ENCODE assay signal across 13 cellular contexts in genomic region chr16:25143898-25144297, GRCh38. TPM values are rescaled to one million over a fixed set of nuclear protein-coding genes. Genes with fewer than 3 reads are reported as not detected.
A peak's percentile ranks its signal among the peaks of the same experiment; 100 is the strongest.
DNase-seq lines count a peak whose midpoint lies in the region; ATAC-seq and TF ChIP-seq lines count a peak whose summit lies in the region.
"Had no signal": no experiment of that assay in that cellular context is flagged by ENCODE, and none has a peak within 500 bp of the region (broad histone marks: within the 10 kb centered on the region; RNA-seq: fewer than 3 reads in every experiment).

No MANE protein-coding gene starts in this region.

- H3K27ac ChIP-seq in heart right ventricle = no peak overlapping the region
- no peak overlapping the region for H3K27ac ChIP-seq in RWPE2 (ENCODE audit: poor library complexity, severe bottlenecking)
- H3K27ac ChIP-seq: vagina had no signal

- ATAC-seq in heart right ventricle = no peak
- no peak for ATAC-seq in Right ventricle myocardium superior (ENCODE audit: poor library complexity)
- no peak for ATAC-seq in RWPE2 (ENCODE audit: low read depth)
- ATAC-seq in HG03175 (IDR thresholded peaks at IDR 0.05; ENCODE audit: unreplicated experiment) = no peak
- ATAC-seq: Right ventricle myocardium inferior had no signal

- peaks cover 0 to 3% (median 0%) of the 10 kb centered on the region in 9 donors for H3K4me1 ChIP-seq in heart right ventricle
- no peaks in the 10 kb centered on the region for H3K4me1 ChIP-seq in RWPE2 (ENCODE audit: insufficient read depth, poor library complexity, severe bottlenecking)

- H3K36me3 ChIP-seq in heart right ventricle (peaks cover 0 to 95% (median 37%) of the 10 kb centered on the region in 9 donors), RWPE2 (ENCODE audit: low read depth) (peaks cover 12% of the 10 kb centered on the region)

- H3K9me3 ChIP-seq in heart right ventricle (no peaks in the 10 kb centered on the region), RWPE2 (ENCODE audit: severe bottlenecking) (no peaks in the 10 kb centered on the region)
- H3K9me3 ChIP-seq: vagina had no signal

- intact Hi-C loops in heart right ventricle (cut with DNase I) = no loop called here
- intact Hi-C loops in Right ventricle myocardium superior (cut with DNase I) = no loop called here

- 13 to 31% methylated on average over 2 of the region's 2 CpGs for WGBS in heart right ventricle, 2 donors

- H3K27me3 ChIP-seq in heart right ventricle (no peaks in the 10 kb centered on the region), RWPE2 (ENCODE audit: insufficient read depth, poor library complexity, severe bottlenecking) (no peaks in the 10 kb centered on the region)
- H3K27me3 ChIP-seq: vagina had no signal

- no peak for DNase-seq in heart right ventricle
- DNase-seq in Right ventricle myocardium superior = no peak
- no peak for DNase-seq in RWPE2 (ENCODE audit: low spot score)
- peak; percentile 16 for DNase-seq in hepatic stellate cell (ENCODE audit: low spot score)
- DNase-seq in activated CD4-positive, alpha-beta T cell treated with anti-CD3 and anti-CD28 coated beads, Interleukin-2, amount 50 U/mL, for 4 hours = no peak
- DNase-seq in NCI-H1694 (lab: John Stamatoyannopoulos, UW) = no peak
- no peak for DNase-seq in retina
- DNase-seq: activated CD4-positive, alpha-beta T cell treated with anti-CD3 and anti-CD28 coated beads, Interleukin-2, amount 50 U/mL, for 48 hours; kidney glomerular epithelial cell; NCI-H187 treated with DMSO at 0.1 percent for 48 hours had no signal

- H3K4me3 ChIP-seq in heart right ventricle (no peak overlapping the region), RWPE2 (ENCODE audit: severe bottlenecking) (no peak overlapping the region)
- H3K4me3 ChIP-seq: vagina had no signal

- peak in 7 of 9 donors; percentile 17 to 45 (median 30) for TF ChIP-seq CTCF in heart right ventricle (IDR thresholded peaks at IDR 0.05)
- TF ChIP-seq CTCF in RWPE2 (IDR thresholded peaks at IDR 0.05; ENCODE audit: poor library complexity, severe bottlenecking) = peak; percentile 18

RNA-seq across cellular contexts. Expression of gene LCMT1, which starts 32.4 kb away (rescaled TPM):
- 10 to 100 TPM; 38.4 to 49.1 (median 44.2) TPM for total RNA-seq in heart right ventricle
- 10 to 100 TPM; 36.2 to 46.6 TPM for polyA plus RNA-seq in heart right ventricle
- total RNA-seq in Right ventricle myocardium superior = 32.1 TPM
